Comparison of ENCODE assay signal across 12 cellular contexts in the genomic region with DNA sequence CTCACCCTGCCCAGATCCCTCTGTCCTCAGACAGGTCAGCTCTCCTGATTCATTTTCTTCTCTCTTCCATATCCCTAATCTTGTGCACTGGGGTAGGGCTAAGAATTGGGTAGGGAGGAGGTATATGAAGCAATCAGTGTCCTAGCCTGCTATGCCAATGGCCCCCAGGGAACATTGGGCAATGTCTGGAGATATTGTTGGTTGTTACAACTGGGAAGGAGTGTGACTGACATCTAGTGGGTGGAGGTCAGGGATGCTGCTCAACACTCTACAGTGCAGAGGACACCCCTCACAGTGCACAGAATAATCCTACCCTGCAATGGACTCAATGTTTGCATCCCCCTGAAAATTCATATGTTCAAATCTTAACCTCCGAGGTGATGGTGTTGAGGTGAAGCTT. TPM values are rescaled to one million over a fixed set of nuclear protein-coding genes. Genes with fewer than 3 reads are reported as not detected.
DNase-seq lines count a peak whose midpoint lies in the region; ATAC-seq and TF ChIP-seq lines count a peak whose summit lies in the region.
"Had no signal": no experiment of that assay in that cellular context is flagged by ENCODE, and none has a peak within 500 bp of the region (broad histone marks: within the 10 kb centered on the region; RNA-seq: fewer than 3 reads in every experiment).

No MANE protein-coding gene starts in this region.

- no peaks in the 10 kb centered on the region for H3K4me1 Mint-ChIP-seq in endodermal cell
- no peaks in the 10 kb centered on the region for H3K4me1 Mint-ChIP-seq in T-helper 2 cell treated with Interferon-gamma antibody and Interleukin-4, amounts not matched to agents 5 μg/mL and 100 μg/mL, for 36 hours (ENCODE audit: low read depth)
- H3K4me1 Mint-ChIP-seq: CD8-positive, alpha-beta memory T cell; immature natural killer cell had no signal

- H3K4me1 ChIP-seq in BLaER1 treated with 17β-estradiol and CSF1 and Interleukin-3, amounts not matched to agents 10 nM and 100 nM, result peaks cover 0 to 21% (median 0%) of the 10 kb centered on the region in 10 experiments; a peak in 7 of 20 replicates
- no peaks in the 10 kb centered on the region for H3K4me1 ChIP-seq in endodermal cell (ENCODE audit: control insufficient read depth, insufficient read depth, low read length)
- no peaks in the 10 kb centered on the region for H3K4me1 ChIP-seq in mucosa of descending colon (ENCODE audit: low read depth)

- H3K27ac ChIP-seq in BLaER1 treated with 17β-estradiol and CSF1 and Interleukin-3, amounts not matched to agents 10 nM and 100 nM, result peak overlapping the region in 8 of 11 experiments; percentile 20 to 70 (median 49); a peak in 12 of 22 replicates
- H3K27ac ChIP-seq in endodermal cell (ENCODE audit: low read depth, low read length), result no peak overlapping the region
- H3K27ac ChIP-seq: thoracic aorta had no signal

- no peaks in the 10 kb centered on the region for H4K20me1 ChIP-seq in BLaER1 treated with 17β-estradiol and CSF1 and Interleukin-3, amounts not matched to agents 10 nM and 100 nM

- H3K27me3 Mint-ChIP-seq in endodermal cell (ENCODE audit: insufficient read depth), result peaks cover 8% of the 10 kb centered on the region
- no peaks in the 10 kb centered on the region for H3K27me3 Mint-ChIP-seq in T-helper 2 cell treated with Interferon-gamma antibody and Interleukin-4, amounts not matched to agents 5 μg/mL and 100 μg/mL, for 36 hours (ENCODE audit: low read depth)

- H3K27me3 ChIP-seq in BLaER1 treated with 17β-estradiol and CSF1 and Interleukin-3, amounts not matched to agents 10 nM and 100 nM, result no peaks in the 10 kb centered on the region
- no peaks in the 10 kb centered on the region for H3K27me3 ChIP-seq in endodermal cell (ENCODE audit: control insufficient read depth, insufficient read depth, low read length, poor library complexity, severe bottlenecking)

- peaks cover 6 to 33% (median 12%) of the 10 kb centered on the region in 11 experiments; a peak in 19 of 22 replicates for H3K36me3 ChIP-seq in BLaER1 treated with 17β-estradiol and CSF1 and Interleukin-3, amounts not matched to agents 10 nM and 100 nM
- no peaks in the 10 kb centered on the region for H3K36me3 ChIP-seq in endodermal cell (ENCODE audit: control insufficient read depth, insufficient read depth, low read length)
- no peaks in the 10 kb centered on the region for H3K36me3 ChIP-seq in mucosa of descending colon (ENCODE audit: low read depth)
- H3K36me3 ChIP-seq: thoracic aorta had no signal

- H3K9ac ChIP-seq in BLaER1 treated with 17β-estradiol and CSF1 and Interleukin-3, amounts not matched to agents 10 nM and 100 nM, result peak overlapping the region in 1 of 11 experiments; percentile 33; a peak in 2 of 22 replicates
- H3K9ac ChIP-seq in endodermal cell (ENCODE audit: extremely low read depth, low read length, poor library complexity, severe bottlenecking), result no peak overlapping the region

- TF ChIP-seq CTCF in GM13977 (IDR thresholded peaks at IDR 0.05; ENCODE audit: extremely low read depth, insufficient read depth, missing control alignments), result peak; percentile 27
- peak; percentile 31 for TF ChIP-seq CTCF in endodermal cell (conservative IDR thresholded peaks at IDR 0.05)
- no peak for TF ChIP-seq CTCF in mucosa of descending colon (IDR thresholded peaks at IDR 0.05)

- intact Hi-C loops in mucosa of descending colon (cut with DNase I, micrococcal nuclease), result no loop called here

- peaks cover 15 to 26% (median 20%) of the 10 kb centered on the region in 11 experiments for H3K9me3 ChIP-seq in BLaER1 treated with 17β-estradiol and CSF1 and Interleukin-3, amounts not matched to agents 10 nM and 100 nM (replicated peaks in 1 of 11)
- H3K9me3 ChIP-seq in endodermal cell (ENCODE audit: control insufficient read depth, low read length) (peaks cover 5% of the 10 kb centered on the region), mucosa of descending colon (peaks cover 12% of the 10 kb centered on the region)

- H3K36me3 Mint-ChIP-seq in endodermal cell (ENCODE audit: low read depth), result peaks cover 26% of the 10 kb centered on the region
- no peaks in the 10 kb centered on the region for H3K36me3 Mint-ChIP-seq in T-helper 2 cell treated with Interferon-gamma antibody and Interleukin-4, amounts not matched to agents 5 μg/mL and 100 μg/mL, for 36 hours (ENCODE audit: low read depth)
- H3K36me3 Mint-ChIP-seq in activated naive CD4-positive, alpha-beta T cell treated with anti-CD3 and anti-CD28 coated beads, Interleukin-2, amount 50 U/mL, for 72 hours, result peaks cover 0 to 5% of the 10 kb centered on the region in 2 donors

- peak overlapping the region in 2 of 11 experiments; percentile 8 to 9; a peak in 6 of 22 replicates for H3K4me2 ChIP-seq in BLaER1 treated with 17β-estradiol and CSF1 and Interleukin-3, amounts not matched to agents 10 nM and 100 nM

- in situ Hi-C loops in GM13977 (cut with MboI; ENCODE audit: low pct_unique_long_range_greater_than_20kb, low sequenced_read_pairs, unreplicated experiment), result no loop called here

- H3K27ac Mint-ChIP-seq in endodermal cell, result no peak overlapping the region
- H3K27ac Mint-ChIP-seq in T-helper 2 cell treated with Interferon-gamma antibody and Interleukin-4, amounts not matched to agents 5 μg/mL and 100 μg/mL, for 36 hours, result no peak overlapping the region
- H3K27ac Mint-ChIP-seq in activated naive CD4-positive, alpha-beta T cell treated with anti-CD3 and anti-CD28 coated beads, Interleukin-2, amount 50 U/mL, for 72 hours, result no peak overlapping the region
- H3K27ac Mint-ChIP-seq: CD8-positive, alpha-beta memory T cell; immature natural killer cell had no signal

- no peak for ATAC-seq in mucosa of descending colon
- ATAC-seq in activated naive CD4-positive, alpha-beta T cell treated with anti-CD3 and anti-CD28 coated beads, Interleukin-2, amount 50 U/mL, for 72 hours, result no peak

- no peak overlapping the region for H3K4me3 ChIP-seq in BLaER1 treated with 17β-estradiol and CSF1 and Interleukin-3, amounts not matched to agents 10 nM and 100 nM
- no peak overlapping the region for H3K4me3 ChIP-seq in endodermal cell (ENCODE audit: low read length)
- H3K4me3 ChIP-seq in mucosa of descending colon, result no peak overlapping the region
- H3K4me3 ChIP-seq: thoracic aorta had no signal

- H3K9me3 Mint-ChIP-seq in endodermal cell, result peaks cover 24% of the 10 kb centered on the region
- H3K9me3 Mint-ChIP-seq in T-helper 2 cell treated with Interferon-gamma antibody and Interleukin-4, amounts not matched to agents 5 μg/mL and 100 μg/mL, for 36 hours, result peaks cover 17% of the 10 kb centered on the region
- peaks cover 4 to 9% of the 10 kb centered on the region in 2 donors for H3K9me3 Mint-ChIP-seq in activated naive CD4-positive, alpha-beta T cell treated with anti-CD3 and anti-CD28 coated beads, Interleukin-2, amount 50 U/mL, for 72 hours

- DNase-seq in GM13977 (ENCODE audit: low spot score) (no peak), OCI-M2 (lab: John Stamatoyannopoulos, UW; ENCODE audit: unreplicated experiment) (peak; percentile 21), endodermal cell (no peak), HK-2 (ENCODE audit: unreplicated experiment) (no peak), mucosa of descending colon (no peak)
- no peak for DNase-seq in T-helper 2 cell treated with Interferon-gamma antibody and Interleukin-4, amounts not matched to agents 5 μg/mL and 100 μg/mL, for 36 hours (ENCODE audit: low spot score)
- no peak for DNase-seq in activated naive CD4-positive, alpha-beta T cell treated with anti-CD3 and anti-CD28 coated beads, Interleukin-2, amount 50 U/mL, for 72 hours (ENCODE audit: low spot score in 2 of 2)
- DNase-seq: CD8-positive, alpha-beta memory T cell; immature natural killer cell had no signal

- WGBS in endodermal cell (ENCODE audit: insufficient coverage in 1 of 2, insufficient read length in 1 of 2), 2 experiments, result 95% methylated on average over 1 of the region's 1 CpG; no CpG with 5 or more reads in 1 of the 2 experiments

- no peak overlapping the region for H3K4me3 Mint-ChIP-seq in endodermal cell
- H3K4me3 Mint-ChIP-seq in T-helper 2 cell treated with Interferon-gamma antibody and Interleukin-4, amounts not matched to agents 5 μg/mL and 100 μg/mL, for 36 hours, result no peak overlapping the region
- H3K4me3 Mint-ChIP-seq: CD8-positive, alpha-beta memory T cell; immature natural killer cell had no signal

RNA-seq across cellular contexts. Expression of gene CPAMD8, which starts 57.5 kb away (rescaled TPM):
- total RNA-seq in endodermal cell, result 10 to 100 TPM; 19.7 to 22.9 TPM
- polyA plus RNA-seq in endodermal cell (2013, experiment 1 of 2), result 15.1 TPM
- polyA plus RNA-seq in endodermal cell (2013, experiment 2 of 2), result 11.6 TPM
- total RNA-seq in mucosa of descending colon, result 1 to 10 TPM; 2.3 to 5.8 (median 3.1) TPM
- total RNA-seq in activated naive CD4-positive, alpha-beta T cell treated with anti-CD3 and anti-CD28 coated beads, Interleukin-2, amount 50 U/mL, for 72 hours, result under 1 TPM; 0.19 to 0.75 TPM
- total RNA-seq: M059J had no signal
